Comparison of ENCODE assay signal across 16 cellular contexts in the genomic region with DNA sequence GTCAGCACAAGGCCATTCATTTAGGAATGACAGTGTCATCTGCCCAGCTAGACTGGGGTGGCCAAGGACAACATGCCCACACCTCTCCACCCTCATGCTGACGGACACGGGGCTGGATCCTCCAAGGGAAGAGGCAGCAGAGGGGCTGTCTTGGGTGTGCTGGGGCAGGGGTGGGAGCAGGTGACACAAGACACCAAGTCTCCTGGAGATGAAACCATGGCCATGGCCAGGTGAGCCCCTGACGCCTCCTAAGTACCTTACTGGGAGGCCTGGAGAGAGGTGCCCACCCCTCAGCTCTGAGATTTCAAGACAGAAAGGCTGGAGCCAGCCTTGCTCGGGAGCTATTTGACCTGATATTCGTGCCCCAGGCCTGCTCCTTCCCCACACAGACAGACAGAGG. TPM values are rescaled to one million over a fixed set of nuclear protein-coding genes. Genes with fewer than 3 reads are reported as not detected.
A peak's percentile ranks its signal among the peaks of the same experiment; 100 is the strongest.
DNase-seq lines count a peak whose midpoint lies in the region; ATAC-seq and TF ChIP-seq lines count a peak whose summit lies in the region.
"Had no signal": no experiment of that assay in that cellular context is flagged by ENCODE, and none has a peak within 500 bp of the region (broad histone marks: within the 10 kb centered on the region; RNA-seq: fewer than 3 reads in every experiment).

No MANE protein-coding gene starts in this region.

- TF ChIP-seq CTCF in glutamatergic neuron (IDR thresholded peaks at IDR 0.05; ENCODE audit: partially characterized antibody, unreplicated experiment), result no peak

- ATAC-seq in HG02884 (IDR thresholded peaks at IDR 0.05; ENCODE audit: unreplicated experiment), result no peak
- ATAC-seq: CD8-positive, alpha-beta T cell had no signal

- peak; percentile 9 for DNase-seq in glutamatergic neuron
- no peak for DNase-seq in GDM1 (lab: John Stamatoyannopoulos, UW)
- no peak for DNase-seq in NCI-H1105 treated with DMSO at 0.1 percent for 48 hours (lab: John Stamatoyannopoulos, UW)
- DNase-seq: Caco-2, DND-41, GF-D8, HCEC 1CT, HFFc6 had no signal

- peak overlapping the region in 4 of 11 experiments; percentile 1 to 71 (median 31); a peak in 4 of 22 replicates for H3K9ac ChIP-seq in BLaER1 treated with 17β-estradiol and CSF1 and Interleukin-3, amounts not matched to agents 10 nM and 100 nM

- no peaks in the 10 kb centered on the region for H3K36me3 ChIP-seq in BLaER1 treated with 17β-estradiol and CSF1 and Interleukin-3, amounts not matched to agents 10 nM and 100 nM

- H4K20me1 ChIP-seq in BLaER1 treated with 17β-estradiol and CSF1 and Interleukin-3, amounts not matched to agents 10 nM and 100 nM, result peaks cover 0 to 9% (median 0%) of the 10 kb centered on the region in 11 experiments; a peak in 1 of 22 replicates

- peaks cover 6% of the 10 kb centered on the region for H3K4me1 Mint-ChIP-seq in glutamatergic neuron (ENCODE audit: low read depth, unreplicated experiment)
- H3K4me1 Mint-ChIP-seq: B cell, CD14-positive monocyte had no signal

- no peak overlapping the region for H3K4me3 ChIP-seq in BLaER1 treated with 17β-estradiol and CSF1 and Interleukin-3, amounts not matched to agents 10 nM and 100 nM

- H3K9me3 ChIP-seq in BLaER1 treated with 17β-estradiol and CSF1 and Interleukin-3, amounts not matched to agents 10 nM and 100 nM (replicated peaks in 1 of 11), result no peaks in the 10 kb centered on the region
- H3K9me3 ChIP-seq: Caco-2 had no signal

- H3K27ac ChIP-seq in BLaER1 treated with 17β-estradiol and CSF1 and Interleukin-3, amounts not matched to agents 10 nM and 100 nM, result peak overlapping the region in 3 of 11 experiments; percentile 2 to 57 (median 8); a peak in 2 of 22 replicates
- H3K27ac ChIP-seq in angular gyrus (ENCODE audit: low read depth, low read length), result peak overlapping the region; percentile 59
- peak overlapping the region; percentile 6 for H3K27ac ChIP-seq in temporal lobe (ENCODE audit: low read depth, low read length)

- H3K36me3 Mint-ChIP-seq in glutamatergic neuron (ENCODE audit: unreplicated experiment), result no peaks in the 10 kb centered on the region
- H3K36me3 Mint-ChIP-seq: CD8-positive, alpha-beta T cell had no signal

- H3K4me3 Mint-ChIP-seq in glutamatergic neuron (ENCODE audit: unreplicated experiment), result no peak overlapping the region
- H3K4me3 Mint-ChIP-seq: B cell; CD14-positive monocyte; CD8-positive, alpha-beta T cell; HFFc6 had no signal

- H3K4me1 ChIP-seq in BLaER1 treated with 17β-estradiol and CSF1 and Interleukin-3, amounts not matched to agents 10 nM and 100 nM, result peaks cover 30 to 82% (median 78%) of the 10 kb centered on the region in 10 experiments
- H3K4me1 ChIP-seq: Caco-2 had no signal

- H3K27me3 Mint-ChIP-seq in glutamatergic neuron (ENCODE audit: unreplicated experiment), result peaks cover 7% of the 10 kb centered on the region

- H3K9me3 Mint-ChIP-seq in glutamatergic neuron (ENCODE audit: unreplicated experiment), result peaks cover 3% of the 10 kb centered on the region
- H3K9me3 Mint-ChIP-seq: CD14-positive monocyte; CD8-positive, alpha-beta T cell; HFFc6 had no signal

- H3K4me2 ChIP-seq in BLaER1 treated with 17β-estradiol and CSF1 and Interleukin-3, amounts not matched to agents 10 nM and 100 nM, result peak overlapping the region; percentile 34 to 98 (median 92); a peak in 21 of 22 replicates

- H3K27me3 ChIP-seq in BLaER1 treated with 17β-estradiol and CSF1 and Interleukin-3, amounts not matched to agents 10 nM and 100 nM, result no peaks in the 10 kb centered on the region

- H3K27ac Mint-ChIP-seq in glutamatergic neuron (ENCODE audit: unreplicated experiment), result no peak overlapping the region
- H3K27ac Mint-ChIP-seq: B cell; CD14-positive monocyte; CD8-positive, alpha-beta T cell; HFFc6 had no signal

RNA-seq across cellular contexts. Expression of a gene that starts 9.0 kb away (rescaled TPM):
- total RNA-seq in glutamatergic neuron (ENCODE audit: unreplicated experiment), result 140 TPM
- 7.4 TPM for total RNA-seq in temporal lobe
- total RNA-seq: H4 had no signal

RNA-seq across cellular contexts. Expression of a gene that starts 28.4 kb away (rescaled TPM):
- total RNA-seq in glutamatergic neuron (ENCODE audit: unreplicated experiment) (23.2 TPM), temporal lobe (10.8 TPM)

Comparison
In these comparisons a context has a peak if more than half of its experiments do, and no peak if none do; other contexts are left out.
1. RNA of a gene that starts 9.0 kb away (total RNA-seq): 140 TPM in glutamatergic neuron (single experiment); 7.4 TPM in temporal lobe (single experiment); every median in the first group is over 10 times any median in the second.